1 cellular context compared by ENCODE assay signal in the genomic region with DNA sequence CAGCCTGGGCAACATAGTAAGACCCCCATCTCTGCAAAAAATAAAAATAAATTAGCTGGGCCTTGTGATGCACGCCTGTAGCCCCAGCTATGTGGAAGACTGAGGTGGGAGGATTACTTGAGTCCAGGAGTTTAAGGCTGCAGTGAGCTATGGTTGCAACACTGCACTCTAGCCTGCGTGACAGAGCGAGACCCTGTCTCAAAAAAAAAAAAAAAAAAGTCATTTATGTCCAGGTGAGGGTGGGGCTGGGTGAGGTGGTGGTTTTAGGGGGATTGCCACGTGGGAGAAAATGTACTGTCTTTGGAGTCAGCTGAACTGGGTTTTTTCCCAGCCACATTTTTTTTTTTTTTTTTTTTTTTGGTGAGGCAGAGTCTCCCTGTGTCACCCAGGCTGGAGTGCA.
TF ChIP-seq lines count a peak whose summit lies in the region.

No MANE protein-coding gene starts in this region.

TF ChIP-seq in HepG2, 621 proteins besides CTCF, POLR2A, EP300 and RAD21:
- no peak for TF ChIP-seq ZNF33A (CRISPR knock-in tag; IDR thresholded peaks at IDR 0.05; ENCODE audit: borderline replicate concordance)
